Comparison of ENCODE assay signal across 8 cellular contexts in the genomic region with DNA sequence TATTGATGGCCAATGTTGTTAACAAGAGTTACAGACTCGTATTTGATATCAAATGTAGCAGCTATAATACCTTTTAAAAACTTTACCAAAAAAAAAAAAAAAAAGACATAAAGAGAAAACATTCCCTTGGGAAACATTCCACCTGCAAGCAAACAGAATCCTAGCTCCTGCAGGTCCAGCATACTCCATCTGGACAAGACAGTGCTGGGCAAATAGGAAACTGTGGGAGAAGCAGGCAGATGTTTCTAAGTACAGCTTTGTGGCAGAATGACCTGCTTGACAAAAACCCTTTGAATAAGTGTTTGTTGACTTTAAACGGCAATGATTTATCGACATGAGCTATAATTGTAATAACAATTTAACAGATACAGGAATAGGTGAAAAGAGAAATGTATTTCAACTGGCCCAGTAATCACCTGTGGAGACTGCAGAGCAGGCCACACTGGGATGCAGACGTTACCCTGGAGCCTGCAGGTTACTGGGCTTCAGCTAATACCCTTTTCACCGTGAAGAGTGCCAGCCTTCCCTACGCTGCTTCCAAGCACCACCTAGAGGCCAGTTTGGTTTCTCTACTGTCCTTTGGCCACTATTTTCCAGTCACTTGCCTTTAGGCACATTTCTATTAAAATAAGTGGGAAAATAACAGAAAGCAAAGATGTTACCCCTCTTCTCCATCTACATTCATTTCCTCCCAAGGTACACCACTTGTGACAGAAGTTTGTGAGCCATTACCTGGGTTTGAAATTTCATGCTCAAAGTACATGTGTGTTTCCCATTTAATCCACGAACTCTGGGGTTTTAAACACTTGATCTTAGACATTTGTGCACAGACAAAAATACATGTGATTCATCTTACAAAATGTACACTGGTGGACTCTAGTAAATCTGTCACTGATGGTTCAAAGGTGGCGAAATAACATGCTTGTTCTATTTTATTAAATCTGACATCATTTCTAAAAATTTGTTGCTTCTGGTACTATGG.
DNase-seq lines count a peak whose midpoint lies in the region; ATAC-seq, FAIRE-seq and TF ChIP-seq lines count a peak whose summit lies in the region.

No MANE protein-coding gene starts in this region.

- CTCF ChIA-PET in A549 (lab: Yijun Ruan, JAX): interaction anchor here (0.6 to 3.0 kb wide), 25 partner anchors 9 to 293 kb away, joined by 3 to 17 read pairs (median 3); no protein-coding TSS in a partner anchor

- DNase-seq in A549 (ENCODE audit: low read depth in 1 of 2, low spot score in 1 of 2) (peak; percentile 19 to 56), GM04504 (ENCODE audit: low read depth) (peak; percentile 19), HPDE6-E6E7 (ENCODE audit: extremely low spot score) (peak; percentile 41), NCI-H82 (lab: John Stamatoyannopoulos, UW) (peak; percentile 80), cardiac muscle cell (ENCODE audit: low read depth in 1 of 2, low spot score in 1 of 2) (peak; percentile 72 to 74), psoas muscle (peak; percentile 44 to 65)
- peak; percentile 29 for DNase-seq in activated naive CD8-positive, alpha-beta T cell treated with anti-CD3 and anti-CD28 coated beads, Interleukin-2, amount 50 U/mL, for 24 hours

- no peak overlapping the region for H3K4me3 ChIP-seq in A549
- H3K4me3 ChIP-seq in cardiac muscle cell: no peak overlapping the region
- H3K4me3 ChIP-seq in psoas muscle: no peak overlapping the region

- TF ChIP-seq CTCF in A549 (IDR thresholded peaks at IDR 0.05) (peak; percentile 67), cardiac muscle cell (IDR thresholded peaks at IDR 0.05; ENCODE audit: low read depth, low read length) (peak; percentile 78), psoas muscle (IDR thresholded peaks at IDR 0.05) (peak; percentile 76)

- no peaks in the 10 kb centered on the region for H3K36me3 ChIP-seq in cardiac muscle cell
- H3K36me3 ChIP-seq in psoas muscle (ENCODE audit: insufficient read depth in 1 of 2, low read depth in 1 of 2): peaks cover 0 to 33% of the 10 kb centered on the region in 2 donors

- no peak overlapping the region for H3K4me2 ChIP-seq in A549

- H3K9me3 ChIP-seq in A549: no peaks in the 10 kb centered on the region
- H3K9me3 ChIP-seq in cardiac muscle cell (ENCODE audit: low read depth): no peaks in the 10 kb centered on the region
- no peaks in the 10 kb centered on the region for H3K9me3 ChIP-seq in psoas muscle

- no peak overlapping the region for H3K27ac Mint-ChIP-seq in activated naive CD8-positive, alpha-beta T cell treated with anti-CD3 and anti-CD28 coated beads, Interleukin-2, amount 50 U/mL, for 24 hours

- H3K27me3 Mint-ChIP-seq in activated naive CD8-positive, alpha-beta T cell treated with anti-CD3 and anti-CD28 coated beads, Interleukin-2, amount 50 U/mL, for 24 hours: no peaks in the 10 kb centered on the region

- H3K4me3 Mint-ChIP-seq in activated naive CD8-positive, alpha-beta T cell treated with anti-CD3 and anti-CD28 coated beads, Interleukin-2, amount 50 U/mL, for 24 hours: no peak overlapping the region

- H3K9me3 Mint-ChIP-seq in activated naive CD8-positive, alpha-beta T cell treated with anti-CD3 and anti-CD28 coated beads, Interleukin-2, amount 50 U/mL, for 24 hours: peaks cover 5% of the 10 kb centered on the region

- peaks cover 24% of the 10 kb centered on the region for H3K4me1 Mint-ChIP-seq in activated naive CD8-positive, alpha-beta T cell treated with anti-CD3 and anti-CD28 coated beads, Interleukin-2, amount 50 U/mL, for 24 hours

- TF ChIP-seq RAD21 in A549 (conservative IDR thresholded peaks at IDR 0.05 in 1 of 2, IDR thresholded peaks at IDR 0.05 in 1 of 2): peak; percentile 78 to 79

- ATAC-seq in A549 (peak; percentile 81 to 93; a peak in 5 of 6 replicates), psoas muscle (peak; percentile 87 to 96 (median 92)), HG02763 (IDR thresholded peaks at IDR 0.05; ENCODE audit: unreplicated experiment) (no peak)
- peak; percentile 70 for ATAC-seq in activated naive CD8-positive, alpha-beta T cell treated with anti-CD3 and anti-CD28 coated beads, Interleukin-2, amount 50 U/mL, for 24 hours

- TF ChIP-seq POLR2A in A549 (IDR thresholded peaks at IDR 0.05; ENCODE audit: low read length): no peak

- H3K36me3 Mint-ChIP-seq in activated naive CD8-positive, alpha-beta T cell treated with anti-CD3 and anti-CD28 coated beads, Interleukin-2, amount 50 U/mL, for 24 hours (ENCODE audit: low read depth): peaks cover 36% of the 10 kb centered on the region

- H3K27me3 ChIP-seq in cardiac muscle cell (no peaks in the 10 kb centered on the region), psoas muscle (ENCODE audit: insufficient read depth in 3 of 3, low read length in 2 of 3) (no peaks in the 10 kb centered on the region)

- no peak for FAIRE-seq in A549 (lab: Jason Lieb, UNC)

- intact Hi-C loops in psoas muscle (cut with DNase I): loop anchor here (2.0 to 5.0 kb wide), 3 partner anchors 117 to 262 kb away; no protein-coding TSS in a partner anchor

- no peaks in the 10 kb centered on the region for H3K4me1 ChIP-seq in A549
- no peaks in the 10 kb centered on the region for H3K4me1 ChIP-seq in cardiac muscle cell (ENCODE audit: low read depth)
- no peaks in the 10 kb centered on the region for H3K4me1 ChIP-seq in psoas muscle

- POLR2A ChIA-PET in A549 (lab: Yijun Ruan, JAX): interaction anchor here (0.6 to 0.7 kb wide), 2 partner anchors 23 to 172 kb away, joined by 3 to 6 read pairs; no protein-coding TSS in a partner anchor

- 43% methylated on average over 8 of the region's 8 CpGs for WGBS in A549 (ENCODE audit: missing lambda C conversion rate)
- WGBS in psoas muscle, 3 donors: 49 to 58% (median 50%) methylated on average over 8 of the region's 8 CpGs

- TF ChIP-seq EP300 in A549 (IDR thresholded peaks at IDR 0.05): no peak

- H3K27ac ChIP-seq in A549: no peak overlapping the region
- no peak overlapping the region for H3K27ac ChIP-seq in cardiac muscle cell
- no peak overlapping the region for H3K27ac ChIP-seq in psoas muscle

TF ChIP-seq in A549, 52 proteins besides CTCF, POLR2A, EP300 and RAD21:
- TF ChIP-seq PHF8 (IDR thresholded peaks at IDR 0.05; ENCODE audit: borderline replicate concordance, low read depth) (no peak), ESRRA (IDR thresholded peaks at IDR 0.05; ENCODE audit: borderline replicate concordance, low read length) (no peak), ZC3H11A (IDR thresholded peaks at IDR 0.05) (no peak), USF2 (IDR thresholded peaks at IDR 0.05) (no peak), SMC3 (IDR thresholded peaks at IDR 0.05) (peak; percentile 79), RFX5 (IDR thresholded peaks at IDR 0.05) (no peak), TFCP2L1 (CRISPR knock-in tag; IDR thresholded peaks at IDR 0.05) (no peak)
TF ChIP-seq in A549: peak in this region for 1.

Comparison
In these comparisons a context has a peak if more than half of its experiments do, and no peak if none do; other contexts are left out.
1. DNase-seq: peak in every context shown above with its lines; median percentile 80 in NCI-H82; 73 in cardiac muscle cell; 54 in psoas muscle; 41 in HPDE6-E6E7; 38 in A549; 29 in activated naive CD8-positive, alpha-beta T cell treated with anti-CD3 and anti-CD28 coated beads, Interleukin-2, amount 50 U/mL, for 24 hours; 19 in GM04504.